In genomic region chr7:123750389-123751230, GRCh38 we compare ENCODE assay signal across 10 cellular contexts. TPM values are rescaled to one million over a fixed set of nuclear protein-coding genes. Genes with fewer than 3 reads are reported as not detected.
DNase-seq lines count a peak whose midpoint lies in the region; ATAC-seq and TF ChIP-seq lines count a peak whose summit lies in the region.
"Had no signal": no experiment of that assay in that cellular context is flagged by ENCODE, and none has a peak within 500 bp of the region (broad histone marks: within the 10 kb centered on the region; RNA-seq: fewer than 3 reads in every experiment).

No MANE protein-coding gene starts in this region.

- H3K4me3 ChIP-seq in OCI-LY3 (ENCODE audit: low read length) = peak overlapping the region; percentile 97
- H3K4me3 ChIP-seq in esophagus muscularis mucosa = peak overlapping the region; percentile 89 to 96 (median 92)
- H3K4me3 ChIP-seq in skeletal muscle tissue (ENCODE audit: low read length in 3 of 3) = no peak overlapping the region
- no peak overlapping the region for H3K4me3 ChIP-seq in thyroid gland (replicated peaks in 1 of 3)

- CTCF ChIA-PET in activated CD8-positive, alpha-beta memory T cell treated with anti-CD3 and anti-CD28 coated beads, Interleukin-2, amount 10 ng/mL, durations not matched to agents 7 days and 5 days (lab: Charles Lee) = interaction anchor here (0.7 kb wide), 1 partner anchor 68 kb away, joined by 4 read pairs; no protein-coding TSS in a partner anchor

- TF ChIP-seq POLR2A in esophagus muscularis mucosa (IDR thresholded peaks at IDR 0.05; ENCODE audit: low read depth) = no peak
- no peak for TF ChIP-seq POLR2A in thyroid gland (IDR thresholded peaks at IDR 0.05)

- H3K27me3 ChIP-seq in OCI-LY3 (ENCODE audit: low read depth, low read length) (no peaks in the 10 kb centered on the region), esophagus muscularis mucosa (no peaks in the 10 kb centered on the region), skeletal muscle tissue (ENCODE audit: control insufficient read depth in 3 of 3, insufficient read depth in 3 of 3, low read length in 3 of 3) (no peaks in the 10 kb centered on the region), thyroid gland (no peaks in the 10 kb centered on the region)

- H3K36me3 Mint-ChIP-seq in activated CD8-positive, alpha-beta memory T cell treated with anti-CD3 and anti-CD28 coated beads, Interleukin-2, amount 10 ng/mL, durations not matched to agents 7 days and 5 days = peaks cover 6% of the 10 kb centered on the region

- H3K4me1 ChIP-seq in OCI-LY3 (ENCODE audit: low read length) (peaks cover 32% of the 10 kb centered on the region), esophagus muscularis mucosa (peaks cover 24 to 53% (median 46%) of the 10 kb centered on the region in 4 donors), skeletal muscle tissue (ENCODE audit: control insufficient read depth in 3 of 3, insufficient read depth in 3 of 3, low read length in 3 of 3) (peaks cover 15 to 23% (median 20%) of the 10 kb centered on the region in 3 donors), thyroid gland (peaks cover 32 to 39% of the 10 kb centered on the region in 2 donors)

- intact Hi-C loops in esophagus muscularis mucosa (cut with DNase I) (no loop called here), thyroid gland (cut with DNase I) (no loop called here)

- H3K4me3 Mint-ChIP-seq in activated CD8-positive, alpha-beta memory T cell treated with anti-CD3 and anti-CD28 coated beads, Interleukin-2, amount 10 ng/mL, durations not matched to agents 7 days and 5 days = peak overlapping the region; percentile 18

- no peaks in the 10 kb centered on the region for H3K27me3 Mint-ChIP-seq in activated CD8-positive, alpha-beta memory T cell treated with anti-CD3 and anti-CD28 coated beads, Interleukin-2, amount 10 ng/mL, durations not matched to agents 7 days and 5 days

- H3K4me2 ChIP-seq in OCI-LY3 (ENCODE audit: low read length) = peak overlapping the region; percentile 57

- H3K9ac ChIP-seq in OCI-LY3 (ENCODE audit: low read length) (no peak overlapping the region), skeletal muscle tissue (ENCODE audit: low read depth in 1 of 3, low read length in 3 of 3) (peak overlapping the region; percentile 22 to 96 (median 96))

- TF ChIP-seq CTCF in OCI-LY3 (IDR thresholded peaks at IDR 0.05; ENCODE audit: low read depth, low read length) (no peak), esophagus muscularis mucosa (IDR thresholded peaks at IDR 0.05) (no peak), thyroid gland (IDR thresholded peaks at IDR 0.05) (no peak)

- H3K27ac ChIP-seq in OCI-LY3 (ENCODE audit: low read length) = no peak overlapping the region
- peak overlapping the region; percentile 97 to 99 (median 98) for H3K27ac ChIP-seq in esophagus muscularis mucosa (replicated peaks in 1 of 4)
- no peak overlapping the region for H3K27ac ChIP-seq in skeletal muscle tissue (ENCODE audit: low read depth, low read length)
- H3K27ac ChIP-seq in thyroid gland = no peak overlapping the region

- H3K9me3 ChIP-seq in OCI-LY3 (ENCODE audit: insufficient read depth, low read length) (no peaks in the 10 kb centered on the region), esophagus muscularis mucosa (no peaks in the 10 kb centered on the region), skeletal muscle tissue (ENCODE audit: control insufficient read depth in 3 of 3, low read length in 3 of 3) (no peaks in the 10 kb centered on the region), thyroid gland (no peaks in the 10 kb centered on the region)

- no peak for DNase-seq in activated CD8-positive, alpha-beta memory T cell treated with anti-CD3 and anti-CD28 coated beads, Interleukin-2, amount 10 ng/mL, durations not matched to agents 7 days and 5 days
- no peak for DNase-seq in activated CD8-positive, alpha-beta memory T cell treated with anti-CD3 and anti-CD28 coated beads for 24 hours
- DNase-seq in esophagus muscularis mucosa (ENCODE audit: extremely low spot score) (no peak), thyroid gland (no peak), foreskin melanocyte (no peak)
- DNase-seq: activated gamma-delta T cell treated with Interleukin-2 at 50 U/mL for 16 hours; stimulated activated CD4-positive, alpha-beta T cell treated with anti-CD3 and anti-CD28 coated beads, Interleukin-4, amount 100 ng/mL, for 24 hours had no signal

- no peak for ATAC-seq in activated CD8-positive, alpha-beta memory T cell treated with anti-CD3 and anti-CD28 coated beads, Interleukin-2, amount 10 ng/mL, durations not matched to agents 7 days and 5 days
- ATAC-seq in HG02870 (IDR thresholded peaks at IDR 0.05; ENCODE audit: unreplicated experiment) = no peak

- peaks cover 20% of the 10 kb centered on the region for H4K20me1 ChIP-seq in OCI-LY3 (ENCODE audit: insufficient read depth, low read length)

- no peak for TF ChIP-seq EP300 in esophagus muscularis mucosa (IDR thresholded peaks at IDR 0.05)

- peaks cover 32% of the 10 kb centered on the region for H3K4me1 Mint-ChIP-seq in activated CD8-positive, alpha-beta memory T cell treated with anti-CD3 and anti-CD28 coated beads, Interleukin-2, amount 10 ng/mL, durations not matched to agents 7 days and 5 days

- H3K79me2 ChIP-seq in OCI-LY3 (ENCODE audit: low read length) = peaks cover 38% of the 10 kb centered on the region

- H2AFZ ChIP-seq in OCI-LY3 (ENCODE audit: low read depth, low read length) = no peak overlapping the region

- H3K36me3 ChIP-seq in OCI-LY3 (replicated peaks; ENCODE audit: low read depth, low read length) (no peaks in the 10 kb centered on the region), esophagus muscularis mucosa (no peaks in the 10 kb centered on the region), skeletal muscle tissue (ENCODE audit: control insufficient read depth in 3 of 3, insufficient read depth in 3 of 3, low read length in 3 of 3) (no peaks in the 10 kb centered on the region), thyroid gland (no peaks in the 10 kb centered on the region)

- 85% methylated on average over 2 of the region's 2 CpGs for WGBS in esophagus muscularis mucosa
- 97 to 100% methylated on average over 2 of the region's 2 CpGs for WGBS in thyroid gland, 2 donors

- H3K9me3 Mint-ChIP-seq in activated CD8-positive, alpha-beta memory T cell treated with anti-CD3 and anti-CD28 coated beads, Interleukin-2, amount 10 ng/mL, durations not matched to agents 7 days and 5 days (ENCODE audit: low read depth) = no peaks in the 10 kb centered on the region

- no peak overlapping the region for H3K27ac Mint-ChIP-seq in activated CD8-positive, alpha-beta memory T cell treated with anti-CD3 and anti-CD28 coated beads, Interleukin-2, amount 10 ng/mL, durations not matched to agents 7 days and 5 days

RNA-seq across cellular contexts. Expression of gene WASL, which starts 1.8 kb away (rescaled TPM):
- total RNA-seq in activated CD8-positive, alpha-beta memory T cell treated with anti-CD3 and anti-CD28 coated beads, Interleukin-2, amount 10 ng/mL, durations not matched to agents 7 days and 5 days = 1 to 10 TPM; 7.6 to 7.8 TPM
- total RNA-seq in esophagus muscularis mucosa (10 to 100 TPM; 36.0 to 51.5 (median 38.5) TPM), skeletal muscle tissue (15.1 TPM), thyroid gland (10 to 100 TPM; 48.1 to 61.6 (median 55.4) TPM)

Comparison
In these comparisons a context has a peak if more than half of its experiments do, and no peak if none do; other contexts are left out.
1. H3K27ac ChIP-seq: peak in esophagus muscularis mucosa (4 of 4); none in OCI-LY3 (single experiment), skeletal muscle tissue (single experiment) and thyroid gland (0 of 3).
2. H3K4me3 ChIP-seq: peak in OCI-LY3 (single experiment) and esophagus muscularis mucosa (4 of 4); none in skeletal muscle tissue (0 of 3) and thyroid gland (0 of 3).